2 cellular contexts compared by ENCODE assay signal in genomic region chr3:81955908-81956307, GRCh38.
TF ChIP-seq lines count a peak whose summit lies in the region.

No MANE protein-coding gene starts in this region.

TF ChIP-seq in A549, 52 proteins besides CTCF, POLR2A, EP300 and RAD21 (continued from another document):
- TF ChIP-seq HMGXB4 (CRISPR knock-in tag; IDR thresholded peaks at IDR 0.05; ENCODE audit: borderline replicate concordance) (no peak), ELK1 (IDR thresholded peaks at IDR 0.05; ENCODE audit: low read depth, low read length) (no peak), HEYL (CRISPR knock-in tag; IDR thresholded peaks at IDR 0.05) (no peak), PBX3 (IDR thresholded peaks at IDR 0.05) (no peak), KDM5A (IDR thresholded peaks at IDR 0.05) (no peak), ESRRA (IDR thresholded peaks at IDR 0.05; ENCODE audit: borderline replicate concordance, low read length) (no peak), USF2 (IDR thresholded peaks at IDR 0.05) (no peak), ZC3H11A (IDR thresholded peaks at IDR 0.05) (no peak)

TF ChIP-seq in GM23338, 12 proteins besides CTCF, POLR2A, EP300 and RAD21 (continued from another document):
- TF ChIP-seq REST (IDR thresholded peaks at IDR 0.05; ENCODE audit: unreplicated experiment), result no peak
- no peak for TF ChIP-seq ZNF331 (CRISPR knock-in tag; IDR thresholded peaks at IDR 0.05; ENCODE audit: low read depth)
- no peak for TF ChIP-seq ZNF462 (CRISPR knock-in tag; IDR thresholded peaks at IDR 0.05)
- no peak for TF ChIP-seq EZH2phosphoT487 (IDR thresholded peaks at IDR 0.05; ENCODE audit: unreplicated experiment)
- TF ChIP-seq STAT1 (IDR thresholded peaks at IDR 0.05; ENCODE audit: unreplicated experiment), result no peak
- TF ChIP-seq CREB1 (CRISPR knock-in tag; IDR thresholded peaks at IDR 0.05; ENCODE audit: low read depth), result no peak
